In genomic region chr2:164710252-164710633, GRCh38 we compare ENCODE assay signal across 2 cellular contexts.
TF ChIP-seq lines count a peak whose summit lies in the region.

No MANE protein-coding gene starts in this region.

TF ChIP-seq in IMR-90, 13 proteins besides CTCF, POLR2A, EP300 and RAD21:
- TF ChIP-seq, protein P1, sequence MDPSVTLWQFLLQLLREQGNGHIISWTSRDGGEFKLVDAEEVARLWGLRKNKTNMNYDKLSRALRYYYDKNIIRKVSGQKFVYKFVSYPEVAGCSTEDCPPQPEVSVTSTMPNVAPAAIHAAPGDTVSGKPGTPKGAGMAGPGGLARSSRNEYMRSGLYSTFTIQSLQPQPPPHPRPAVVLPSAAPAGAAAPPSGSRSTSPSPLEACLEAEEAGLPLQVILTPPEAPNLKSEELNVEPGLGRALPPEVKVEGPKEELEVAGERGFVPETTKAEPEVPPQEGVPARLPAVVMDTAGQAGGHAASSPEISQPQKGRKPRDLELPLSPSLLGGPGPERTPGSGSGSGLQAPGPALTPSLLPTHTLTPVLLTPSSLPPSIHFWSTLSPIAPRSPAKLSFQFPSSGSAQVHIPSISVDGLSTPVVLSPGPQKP (IDR thresholded peaks at IDR 0.05; ENCODE audit: borderline replicate concordance, low read depth, low read length), result no peak

TF ChIP-seq in HepG2, 621 proteins besides CTCF, POLR2A, EP300 and RAD21 (continued from another document):
- TF ChIP-seq ZNF75D (CRISPR knock-in tag; IDR thresholded peaks at IDR 0.05; ENCODE audit: borderline replicate concordance) (no peak), ZBTB26 (CRISPR knock-in tag; IDR thresholded peaks at IDR 0.05; ENCODE audit: borderline replicate concordance) (no peak), AGO2 (optimal IDR thresholded peaks at IDR 0.05; ENCODE audit: low read depth, low read length) (peak; percentile 86), ZFP1 (CRISPR knock-in tag; IDR thresholded peaks at IDR 0.05) (no peak), HMG20B (CRISPR knock-in tag; conservative IDR thresholded peaks at IDR 0.05) (no peak), ELF4 (CRISPR knock-in tag; IDR thresholded peaks at IDR 0.05; ENCODE audit: borderline replicate concordance) (0 out of 2 replicates have a peak, but pooled peaks have one; percentile 57), PAWR (CRISPR knock-in tag; IDR thresholded peaks at IDR 0.05; ENCODE audit: borderline replicate concordance) (no peak), ZNF790 (CRISPR knock-in tag; IDR thresholded peaks at IDR 0.05; ENCODE audit: borderline replicate concordance) (0 out of 2 replicates have a peak, but pooled peaks have one; percentile 27), SALL2 (CRISPR knock-in tag; IDR thresholded peaks at IDR 0.05) (no peak), KLF11 (CRISPR knock-in tag; IDR thresholded peaks at IDR 0.05) (no peak), CCDC6 (CRISPR knock-in tag; IDR thresholded peaks at IDR 0.05) (no peak), ELF3 (CRISPR knock-in tag; IDR thresholded peaks at IDR 0.05) (no peak), MTF2 (CRISPR knock-in tag; IDR thresholded peaks at IDR 0.05; ENCODE audit: borderline replicate concordance) (no peak), ZNF597 (CRISPR knock-in tag; IDR thresholded peaks at IDR 0.05) (no peak), TAF1 (CRISPR knock-in tag; IDR thresholded peaks at IDR 0.05) (no peak), ZNF282 (IDR thresholded peaks at IDR 0.05; ENCODE audit: partially characterized antibody) (no peak), ZHX2 (IDR thresholded peaks at IDR 0.05; ENCODE audit: low read depth) (no peak), ZHX2 (CRISPR knock-in tag; IDR thresholded peaks at IDR 0.05; ENCODE audit: borderline replicate concordance) (no peak), SP5 (CRISPR knock-in tag; IDR thresholded peaks at IDR 0.05; ENCODE audit: borderline replicate concordance, low read depth) (no peak), NFATC3 (CRISPR knock-in tag; IDR thresholded peaks at IDR 0.05) (no peak), ZNF260 (CRISPR knock-in tag; IDR thresholded peaks at IDR 0.05; ENCODE audit: borderline replicate concordance, low read depth) (no peak), LCORL (IDR thresholded peaks at IDR 0.05) (no peak), LCORL (CRISPR knock-in tag; IDR thresholded peaks at IDR 0.05) (0 out of 2 replicates have a peak, but pooled peaks have one; percentile 5), ZNF543 (CRISPR knock-in tag; IDR thresholded peaks at IDR 0.05) (no peak), ZNF704 (CRISPR knock-in tag; IDR thresholded peaks at IDR 0.05; ENCODE audit: borderline replicate concordance) (no peak), GATA4 (IDR thresholded peaks at IDR 0.05; ENCODE audit: borderline replicate concordance, low read depth) (no peak), ZNF83 (CRISPR knock-in tag; IDR thresholded peaks at IDR 0.05; ENCODE audit: borderline replicate concordance) (no peak), ZKSCAN8 (CRISPR knock-in tag; IDR thresholded peaks at IDR 0.05; ENCODE audit: borderline replicate concordance) (no peak), SMYD3 (CRISPR knock-in tag; IDR thresholded peaks at IDR 0.05) (0 out of 2 replicates have a peak, but pooled peaks have one; percentile 78), ZNF362 (CRISPR knock-in tag; IDR thresholded peaks at IDR 0.05; ENCODE audit: borderline replicate concordance) (no peak), TBP (CRISPR knock-in tag; IDR thresholded peaks at IDR 0.05) (no peak)
- TF ChIP-seq, protein P2, sequence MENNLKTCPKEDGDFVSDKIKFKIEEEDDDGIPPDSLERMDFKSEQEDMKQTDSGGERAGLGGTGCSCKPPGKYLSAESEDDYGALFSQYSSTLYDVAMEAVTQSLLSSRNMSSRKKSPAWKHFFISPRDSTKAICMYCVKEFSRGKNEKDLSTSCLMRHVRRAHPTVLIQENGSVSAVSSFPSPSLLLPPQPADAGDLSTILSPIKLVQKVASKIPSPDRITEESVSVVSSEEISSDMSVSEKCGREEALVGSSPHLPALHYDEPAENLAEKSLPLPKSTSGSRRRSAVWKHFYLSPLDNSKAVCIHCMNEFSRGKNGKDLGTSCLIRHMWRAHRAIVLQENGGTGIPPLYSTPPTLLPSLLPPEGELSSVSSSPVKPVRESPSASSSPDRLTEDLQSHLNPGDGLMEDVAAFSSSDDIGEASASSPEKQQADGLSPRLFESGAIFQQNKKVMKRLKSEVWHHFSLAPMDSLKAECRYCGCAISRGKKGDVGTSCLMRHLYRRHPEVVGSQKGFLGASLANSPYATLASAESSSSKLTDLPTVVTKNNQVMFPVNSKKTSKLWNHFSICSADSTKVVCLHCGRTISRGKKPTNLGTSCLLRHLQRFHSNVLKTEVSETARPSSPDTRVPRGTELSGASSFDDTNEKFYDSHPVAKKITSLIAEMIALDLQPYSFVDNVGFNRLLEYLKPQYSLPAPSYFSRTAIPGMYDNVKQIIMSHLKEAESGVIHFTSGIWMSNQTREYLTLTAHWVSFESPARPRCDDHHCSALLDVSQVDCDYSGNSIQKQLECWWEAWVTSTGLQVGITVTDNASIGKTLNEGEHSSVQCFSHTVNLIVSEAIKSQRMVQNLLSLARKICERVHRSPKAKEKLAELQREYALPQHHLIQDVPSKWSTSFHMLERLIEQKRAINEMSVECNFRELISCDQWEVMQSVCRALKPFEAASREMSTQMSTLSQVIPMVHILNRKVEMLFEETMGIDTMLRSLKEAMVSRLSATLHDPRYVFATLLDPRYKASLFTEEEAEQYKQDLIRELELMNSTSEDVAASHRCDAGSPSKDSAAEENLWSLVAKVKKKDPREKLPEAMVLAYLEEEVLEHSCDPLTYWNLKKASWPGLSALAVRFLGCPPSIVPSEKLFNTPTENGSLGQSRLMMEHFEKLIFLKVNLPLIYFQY (CRISPR knock-in tag; IDR thresholded peaks at IDR 0.05; ENCODE audit: borderline replicate concordance), result no peak
- TF ChIP-seq, protein P3, sequence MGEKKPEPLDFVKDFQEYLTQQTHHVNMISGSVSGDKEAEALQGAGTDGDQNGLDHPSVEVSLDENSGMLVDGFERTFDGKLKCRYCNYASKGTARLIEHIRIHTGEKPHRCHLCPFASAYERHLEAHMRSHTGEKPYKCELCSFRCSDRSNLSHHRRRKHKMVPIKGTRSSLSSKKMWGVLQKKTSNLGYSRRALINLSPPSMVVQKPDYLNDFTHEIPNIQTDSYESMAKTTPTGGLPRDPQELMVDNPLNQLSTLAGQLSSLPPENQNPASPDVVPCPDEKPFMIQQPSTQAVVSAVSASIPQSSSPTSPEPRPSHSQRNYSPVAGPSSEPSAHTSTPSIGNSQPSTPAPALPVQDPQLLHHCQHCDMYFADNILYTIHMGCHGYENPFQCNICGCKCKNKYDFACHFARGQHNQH (CRISPR knock-in tag; IDR thresholded peaks at IDR 0.05), result no peak
- TF ChIP-seq, protein P4, sequence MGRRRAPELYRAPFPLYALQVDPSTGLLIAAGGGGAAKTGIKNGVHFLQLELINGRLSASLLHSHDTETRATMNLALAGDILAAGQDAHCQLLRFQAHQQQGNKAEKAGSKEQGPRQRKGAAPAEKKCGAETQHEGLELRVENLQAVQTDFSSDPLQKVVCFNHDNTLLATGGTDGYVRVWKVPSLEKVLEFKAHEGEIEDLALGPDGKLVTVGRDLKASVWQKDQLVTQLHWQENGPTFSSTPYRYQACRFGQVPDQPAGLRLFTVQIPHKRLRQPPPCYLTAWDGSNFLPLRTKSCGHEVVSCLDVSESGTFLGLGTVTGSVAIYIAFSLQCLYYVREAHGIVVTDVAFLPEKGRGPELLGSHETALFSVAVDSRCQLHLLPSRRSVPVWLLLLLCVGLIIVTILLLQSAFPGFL (CRISPR knock-in tag; IDR thresholded peaks at IDR 0.05), result no peak
- TF ChIP-seq, protein P5, sequence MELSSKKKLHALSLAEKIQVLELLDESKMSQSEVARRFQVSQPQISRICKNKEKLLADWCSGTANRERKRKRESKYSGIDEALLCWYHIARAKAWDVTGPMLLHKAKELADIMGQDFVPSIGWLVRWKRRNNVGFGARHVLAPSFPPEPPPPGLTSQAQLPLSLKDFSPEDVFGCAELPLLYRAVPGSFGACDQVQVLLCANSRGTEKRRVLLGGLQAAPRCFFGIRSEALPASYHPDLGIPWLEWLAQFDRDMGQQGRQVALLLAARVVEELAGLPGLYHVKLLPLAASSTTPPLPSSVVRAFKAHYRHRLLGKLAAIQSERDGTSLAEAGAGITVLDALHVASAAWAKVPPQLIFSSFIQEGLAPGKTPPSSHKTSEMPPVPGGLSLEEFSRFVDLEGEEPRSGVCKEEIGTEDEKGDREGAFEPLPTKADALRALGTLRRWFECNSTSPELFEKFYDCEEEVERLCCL (CRISPR knock-in tag; IDR thresholded peaks at IDR 0.05; ENCODE audit: borderline replicate concordance), result no peak
